Comparison of ENCODE assay signal across 8 cellular contexts in the genomic region with DNA sequence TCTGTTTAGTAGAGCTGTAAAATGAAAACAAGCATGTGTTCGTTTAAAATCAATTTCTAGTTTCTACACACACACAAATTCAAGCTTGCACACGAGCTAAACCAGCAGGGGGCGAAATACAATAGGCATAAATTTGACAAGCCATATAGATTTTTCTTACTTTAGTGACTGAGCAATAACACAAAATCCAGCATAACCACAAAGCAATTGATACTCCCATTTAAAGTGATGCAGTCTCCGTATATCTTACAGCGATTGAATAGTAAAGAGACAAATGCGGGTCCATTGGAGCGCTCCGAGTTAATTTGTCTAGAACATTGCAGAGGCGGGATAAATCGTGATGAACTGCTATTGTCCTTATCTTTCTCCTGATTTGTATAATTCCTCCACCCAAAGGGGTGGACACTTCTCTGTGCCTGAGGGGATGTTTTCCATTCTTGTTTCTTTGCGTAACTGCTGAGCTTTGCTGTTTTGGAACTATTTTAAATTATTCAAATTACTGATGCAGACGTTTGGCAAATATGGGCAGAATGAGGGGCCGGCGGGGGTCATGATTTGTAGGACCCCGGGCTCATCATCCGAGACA. TPM values are rescaled to one million over a fixed set of nuclear protein-coding genes. Genes with fewer than 3 reads are reported as not detected.
DNase-seq lines count a peak whose midpoint lies in the region; ATAC-seq, FAIRE-seq and TF ChIP-seq lines count a peak whose summit lies in the region.

No MANE protein-coding gene starts in this region.

- POLR2A ChIA-PET in GM10248 (lab: Yijun Ruan, JAX): interaction anchor here (0.5 to 1.0 kb wide), 2 partner anchors 85 to 197 kb away, joined by 3 read pairs; no protein-coding TSS in a partner anchor

- peaks cover 6% of the 10 kb centered on the region for H3K4me1 Mint-ChIP-seq in astrocyte (ENCODE audit: low read depth, unreplicated experiment)

- H3K36me3 Mint-ChIP-seq in astrocyte (ENCODE audit: low read depth, unreplicated experiment): no peaks in the 10 kb centered on the region

- FAIRE-seq in astrocyte (lab: Jason Lieb, UNC): peak; percentile 32

- H3K9me3 ChIP-seq in astrocyte (ENCODE audit: insufficient read depth, low read depth, low read length) (no peaks in the 10 kb centered on the region), gastrocnemius medialis (no peaks in the 10 kb centered on the region)

- H3K79me2 ChIP-seq in astrocyte (ENCODE audit: insufficient read depth, low read length): peaks cover 34% of the 10 kb centered on the region

- H2AFZ ChIP-seq in astrocyte (ENCODE audit: low read depth, low read length): peak overlapping the region; percentile 75

- H4K20me1 ChIP-seq in astrocyte (ENCODE audit: insufficient read depth, low read length): peaks cover 19% of the 10 kb centered on the region

- peak; percentile 47 for DNase-seq in GM10248 (ENCODE audit: extremely low spot score)
- DNase-seq in NCI-H1694 (lab: John Stamatoyannopoulos, UW): peak; percentile 80
- DNase-seq in T-helper 2 cell: peak in 4 of 5 experiments; percentile 52 to 92 (median 60)
- DNase-seq in astrocyte (ENCODE audit: low read depth): peak; percentile 69
- DNase-seq in hypothalamus (lab: John Stamatoyannopoulos, UW): peak in 28 of 51 donors; percentile 3 to 87 (median 24)
- peak; percentile 18 to 27 for DNase-seq in gastrocnemius medialis
- no peak for DNase-seq in cortex of kidney (lab: John Stamatoyannopoulos, UW)

- TF ChIP-seq CTCF in GM10248 (IDR thresholded peaks at IDR 0.05; ENCODE audit: control extremely low read depth, extremely low read depth, low read depth, missing control alignments) (peak; percentile 77), astrocyte (IDR thresholded peaks at IDR 0.05; ENCODE audit: insufficient read depth, low read depth, low read length) (peak; percentile 98), gastrocnemius medialis (IDR thresholded peaks at IDR 0.05 in 4 of 5, conservative IDR thresholded peaks at IDR 0.05 in 1 of 5) (peak; percentile 65 to 85 (median 75))

- H3K36me3 ChIP-seq in astrocyte (ENCODE audit: insufficient read depth, low read length): no peaks in the 10 kb centered on the region
- H3K36me3 ChIP-seq in gastrocnemius medialis: no peaks in the 10 kb centered on the region

- peak overlapping the region; percentile 91 for H3K4me2 ChIP-seq in astrocyte (ENCODE audit: low read length)

- CTCF ChIA-PET in GM10248 (lab: Yijun Ruan, JAX): interaction anchor here (0.6 to 7.2 kb wide), 47 partner anchors 8 to 1044 kb away, joined by 3 to 125 read pairs (median 5); a partner anchor contains a TSS

- H3K9me3 Mint-ChIP-seq in astrocyte (ENCODE audit: unreplicated experiment): no peaks in the 10 kb centered on the region

- H3K4me1 ChIP-seq in astrocyte (ENCODE audit: insufficient read depth, low read length) (peaks cover 5% of the 10 kb centered on the region), gastrocnemius medialis (peaks cover 25 to 29% of the 10 kb centered on the region in 2 donors)

- TF ChIP-seq POLR2A in gastrocnemius medialis (IDR thresholded peaks at IDR 0.05): no peak

- no peak for ATAC-seq in gastrocnemius medialis
- no peak for ATAC-seq in HG03175 (IDR thresholded peaks at IDR 0.05; ENCODE audit: unreplicated experiment)

- peak overlapping the region; percentile 86 for H3K27ac Mint-ChIP-seq in astrocyte (ENCODE audit: unreplicated experiment)

- H3K4me3 ChIP-seq in astrocyte (ENCODE audit: insufficient read depth, low read depth, low read length) (peak overlapping the region; percentile 79), gastrocnemius medialis (peak overlapping the region; percentile 86 to 97 (median 90))

- H3K27ac ChIP-seq in astrocyte (ENCODE audit: low read depth, low read length): no peak overlapping the region
- H3K27ac ChIP-seq in gastrocnemius medialis: peak overlapping the region; percentile 91 to 97 (median 94)

- intact Hi-C loops in gastrocnemius medialis (cut with DNase I; ENCODE audit: low total_unique reads): loop anchor here (2.0 to 10.0 kb wide), 6 partner anchors 40 to 912 kb away; a partner anchor contains a TSS

- in situ Hi-C loops in gastrocnemius medialis (cut with MboI; ENCODE audit: low sequenced_read_pairs in 4 of 4): loop anchor here in 2 of 4 donors (10.0 kb wide), 3 partner anchors 132 to 352 kb away; a partner anchor contains a TSS

- H3K4me3 Mint-ChIP-seq in astrocyte (ENCODE audit: unreplicated experiment): peak overlapping the region; percentile 96

- H3K27me3 ChIP-seq in astrocyte (ENCODE audit: insufficient read depth, low read length): peaks cover 13% of the 10 kb centered on the region
- H3K27me3 ChIP-seq in gastrocnemius medialis: no peaks in the 10 kb centered on the region

- no peaks in the 10 kb centered on the region for H3K27me3 Mint-ChIP-seq in astrocyte (ENCODE audit: low read depth, unreplicated experiment)

- H3K9ac ChIP-seq in astrocyte (ENCODE audit: low read length): peak overlapping the region; percentile 81

RNA-seq across cellular contexts. Expression of a gene that starts 1.2 kb away (rescaled TPM):
- total RNA-seq in astrocyte (15.7 and 16.0 TPM in 2 replicates), gastrocnemius medialis (10 to 100 TPM; 13.9 to 18.1 (median 14.8) TPM)
